14 cellular contexts compared by ENCODE assay signal in the genomic region with DNA sequence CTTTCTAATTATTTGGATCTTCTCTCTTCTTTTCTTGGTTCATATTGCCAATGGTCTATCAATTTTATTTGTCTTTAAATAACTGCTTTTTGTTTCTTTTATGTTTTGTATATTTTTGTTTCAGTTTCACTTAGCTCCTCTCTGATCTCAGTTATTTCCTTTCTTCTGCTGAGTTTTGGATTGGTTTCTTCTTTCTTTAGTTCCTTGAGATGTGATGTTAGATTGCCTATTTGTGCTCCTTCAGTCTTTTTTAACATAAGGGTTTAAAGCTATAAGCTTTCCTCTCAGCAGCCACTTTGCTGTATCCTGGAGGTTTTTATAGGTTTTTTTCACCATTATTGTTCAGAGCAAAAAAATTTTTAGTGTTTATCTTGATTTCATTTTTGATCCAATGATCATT.
DNase-seq lines count a peak whose midpoint lies in the region; ATAC-seq and TF ChIP-seq lines count a peak whose summit lies in the region.
"Had no signal": no experiment of that assay in that cellular context is flagged by ENCODE, and none has a peak within 500 bp of the region (broad histone marks: within the 10 kb centered on the region; RNA-seq: fewer than 3 reads in every experiment).

No MANE protein-coding gene starts in this region.

- no peaks in the 10 kb centered on the region for H3K36me3 Mint-ChIP-seq in activated T-cell treated with anti-CD3 and anti-CD28 coated beads, Interleukin-2, amount 50 U/mL, for 72 hours (ENCODE audit: insufficient read depth in 2 of 2)
- H3K36me3 Mint-ChIP-seq in activated T-helper 1 cell treated with anti-CD3 and anti-CD28 coated beads, Interleukin-12 subunit alpha, Interleukin-12 subunit beta, Interleukin-2, Interleukin-4 antibody, amounts not matched to agents 30 ng/mL and 10 ng/mL and 1 ng/mL, durations not matched to agents 14 hours and 24 hours and 36 hours (ENCODE audit: low read depth) = no peaks in the 10 kb centered on the region
- H3K36me3 Mint-ChIP-seq in naive thymus-derived CD4-positive, alpha-beta T cell = peaks cover 0 to 6% (median 0%) of the 10 kb centered on the region in 5 donors

- CTCF ChIA-PET in naive thymus-derived CD4-positive, alpha-beta T cell (lab: Charles Lee) = interaction anchor here (0.6 to 0.7 kb wide), 2 partner anchors 1165 to 1682 kb away, joined by 3 read pairs; no protein-coding TSS in a partner anchor

- no peak for TF ChIP-seq CTCF in ascending aorta (IDR thresholded peaks at IDR 0.05)

- intact Hi-C loops in activated T-helper 1 cell treated with anti-CD3 and anti-CD28 coated beads, Interleukin-12 subunit alpha, Interleukin-12 subunit beta, Interleukin-2, Interleukin-4 antibody, amounts not matched to agents 30 ng/mL and 10 ng/mL and 1 ng/mL, durations not matched to agents 14 hours and 24 hours and 36 hours (cut with micrococcal nuclease) = loop anchor here (1.0 kb wide), 1 partner anchor 36 kb away; no protein-coding TSS in a partner anchor
- intact Hi-C loops in naive thymus-derived CD4-positive, alpha-beta T cell (cut with micrococcal nuclease) = loop anchor here in 1 of 2 donors (2.0 to 10.0 kb wide), 4 partner anchors 110 to 174 kb away; no protein-coding TSS in a partner anchor
- intact Hi-C loops in ascending aorta (cut with DNase I) = no loop called here

- no peaks in the 10 kb centered on the region for H3K27me3 ChIP-seq in naive thymus-derived CD4-positive, alpha-beta T cell (ENCODE audit: control insufficient read depth in 2 of 2, insufficient read depth in 2 of 2, low read length in 2 of 2)
- no peaks in the 10 kb centered on the region for H3K27me3 ChIP-seq in ascending aorta

- H3K27ac ChIP-seq in naive thymus-derived CD4-positive, alpha-beta T cell (ENCODE audit: low read depth, low read length) = no peak overlapping the region
- no peak overlapping the region for H3K27ac ChIP-seq in caudate nucleus (ENCODE audit: low read depth, low read length)
- no peak overlapping the region for H3K27ac ChIP-seq in ascending aorta

- peak overlapping the region; percentile 88 for H3K27ac Mint-ChIP-seq in activated T-cell treated with anti-CD3 and anti-CD28 coated beads, Interleukin-2, amount 50 U/mL, for 72 hours
- peak overlapping the region; percentile 12 for H3K27ac Mint-ChIP-seq in activated T-helper 1 cell treated with anti-CD3 and anti-CD28 coated beads, Interleukin-12 subunit alpha, Interleukin-12 subunit beta, Interleukin-2, Interleukin-4 antibody, amounts not matched to agents 30 ng/mL and 10 ng/mL and 1 ng/mL, durations not matched to agents 14 hours and 24 hours and 36 hours
- peak overlapping the region in 5 of 9 donors; percentile 47 to 88 (median 86) for H3K27ac Mint-ChIP-seq in naive thymus-derived CD4-positive, alpha-beta T cell

- no peaks in the 10 kb centered on the region for H3K36me3 ChIP-seq in naive thymus-derived CD4-positive, alpha-beta T cell (ENCODE audit: control insufficient read depth in 2 of 3, insufficient read depth in 3 of 3, low read length in 3 of 3)
- H3K36me3 ChIP-seq in ascending aorta = no peaks in the 10 kb centered on the region

- H3K4me1 ChIP-seq in naive thymus-derived CD4-positive, alpha-beta T cell (ENCODE audit: control insufficient read depth in 2 of 2, insufficient read depth in 2 of 2, low read length in 2 of 2) = peaks cover 0 to 10% of the 10 kb centered on the region in 2 donors
- no peaks in the 10 kb centered on the region for H3K4me1 ChIP-seq in ascending aorta

- no peak for DNase-seq in activated T-cell treated with anti-CD3 and anti-CD28 coated beads, Interleukin-2, amount 50 U/mL, for 72 hours
- DNase-seq in activated T-cell treated with anti-CD3 and anti-CD28 coated beads for 4 hours (no peak), caudate nucleus (lab: John Stamatoyannopoulos, UW) (no peak), ascending aorta (ENCODE audit: low spot score in 2 of 2) (no peak)
- DNase-seq in Jurkat, Clone E6-1 (ENCODE audit: low read depth, low spot score) = peak; percentile 18
- no peak for DNase-seq in activated T-helper 1 cell treated with anti-CD3 and anti-CD28 coated beads, Interleukin-12 subunit alpha, Interleukin-12 subunit beta, Interleukin-2, Interleukin-4 antibody, amounts not matched to agents 30 ng/mL and 10 ng/mL and 1 ng/mL, durations not matched to agents 14 hours and 24 hours and 36 hours (ENCODE audit: low spot score)
- DNase-seq in naive thymus-derived CD4-positive, alpha-beta T cell = peak in 2 of 9 donors; percentile 9 to 30
- DNase-seq: Calu3; DMS53; NCI-H187; NCI-H69; NK-92 treated with Interleukin-12 subunit alpha and Interleukin-12 subunit beta, amount 100 ng/mL, for 24 hours; OCI-M1; RPMI8226 had no signal

- H3K27me3 Mint-ChIP-seq in activated T-cell treated with anti-CD3 and anti-CD28 coated beads, Interleukin-2, amount 50 U/mL, for 72 hours (ENCODE audit: low read depth) = no peaks in the 10 kb centered on the region
- no peaks in the 10 kb centered on the region for H3K27me3 Mint-ChIP-seq in activated T-helper 1 cell treated with anti-CD3 and anti-CD28 coated beads, Interleukin-12 subunit alpha, Interleukin-12 subunit beta, Interleukin-2, Interleukin-4 antibody, amounts not matched to agents 30 ng/mL and 10 ng/mL and 1 ng/mL, durations not matched to agents 14 hours and 24 hours and 36 hours (ENCODE audit: insufficient read depth)
- no peaks in the 10 kb centered on the region for H3K27me3 Mint-ChIP-seq in naive thymus-derived CD4-positive, alpha-beta T cell

- H3K4me3 Mint-ChIP-seq in activated T-cell treated with anti-CD3 and anti-CD28 coated beads, Interleukin-2, amount 50 U/mL, for 72 hours = peak overlapping the region in 1 of 2 donors; percentile 88
- peak overlapping the region; percentile 64 for H3K4me3 Mint-ChIP-seq in activated T-helper 1 cell treated with anti-CD3 and anti-CD28 coated beads, Interleukin-12 subunit alpha, Interleukin-12 subunit beta, Interleukin-2, Interleukin-4 antibody, amounts not matched to agents 30 ng/mL and 10 ng/mL and 1 ng/mL, durations not matched to agents 14 hours and 24 hours and 36 hours
- peak overlapping the region in 5 of 10 donors; percentile 55 to 85 (median 70) for H3K4me3 Mint-ChIP-seq in naive thymus-derived CD4-positive, alpha-beta T cell

- H3K9me3 Mint-ChIP-seq in activated T-cell treated with anti-CD3 and anti-CD28 coated beads, Interleukin-2, amount 50 U/mL, for 72 hours = no peaks in the 10 kb centered on the region
- H3K9me3 Mint-ChIP-seq in activated T-helper 1 cell treated with anti-CD3 and anti-CD28 coated beads, Interleukin-12 subunit alpha, Interleukin-12 subunit beta, Interleukin-2, Interleukin-4 antibody, amounts not matched to agents 30 ng/mL and 10 ng/mL and 1 ng/mL, durations not matched to agents 14 hours and 24 hours and 36 hours = peaks cover 4% of the 10 kb centered on the region
- peaks cover 0 to 5% (median 0%) of the 10 kb centered on the region in 11 donors for H3K9me3 Mint-ChIP-seq in naive thymus-derived CD4-positive, alpha-beta T cell

- no peak for ATAC-seq in activated T-cell treated with anti-CD3 and anti-CD28 coated beads, Interleukin-2, amount 50 U/mL, for 72 hours (replicated peaks in 1 of 2)
- no peak for ATAC-seq in naive thymus-derived CD4-positive, alpha-beta T cell

- no peaks in the 10 kb centered on the region for H3K4me1 Mint-ChIP-seq in activated T-cell treated with anti-CD3 and anti-CD28 coated beads, Interleukin-2, amount 50 U/mL, for 72 hours (ENCODE audit: low read depth)
- H3K4me1 Mint-ChIP-seq in activated T-helper 1 cell treated with anti-CD3 and anti-CD28 coated beads, Interleukin-12 subunit alpha, Interleukin-12 subunit beta, Interleukin-2, Interleukin-4 antibody, amounts not matched to agents 30 ng/mL and 10 ng/mL and 1 ng/mL, durations not matched to agents 14 hours and 24 hours and 36 hours (ENCODE audit: low read depth) = peaks cover 16% of the 10 kb centered on the region
- H3K4me1 Mint-ChIP-seq in naive thymus-derived CD4-positive, alpha-beta T cell = peaks cover 0 to 39% (median 7%) of the 10 kb centered on the region in 7 donors

- H3K9me3 ChIP-seq in naive thymus-derived CD4-positive, alpha-beta T cell (ENCODE audit: control insufficient read depth in 2 of 3, low read length in 3 of 3) = no peaks in the 10 kb centered on the region
- no peaks in the 10 kb centered on the region for H3K9me3 ChIP-seq in ascending aorta

- H3K4me3 ChIP-seq in Jurkat, Clone E6-1 (ENCODE audit: low read length) = no peak overlapping the region
- H3K4me3 ChIP-seq in naive thymus-derived CD4-positive, alpha-beta T cell (ENCODE audit: low read length) = no peak overlapping the region
- no peak overlapping the region for H3K4me3 ChIP-seq in ascending aorta

- POLR2A ChIA-PET in naive thymus-derived CD4-positive, alpha-beta T cell (lab: Charles Lee) = no interaction called here

Comparison
In these comparisons a context has a peak if more than half of its experiments do, and no peak if none do; other contexts are left out.
1. H3K27ac Mint-ChIP-seq: peak in every context shown above with its lines; median percentile 88 in activated T-cell treated with anti-CD3 and anti-CD28 coated beads, Interleukin-2, amount 50 U/mL, for 72 hours; 86 in naive thymus-derived CD4-positive, alpha-beta T cell; 12 in activated T-helper 1 cell treated with anti-CD3 and anti-CD28 coated beads, Interleukin-12 subunit alpha, Interleukin-12 subunit beta, Interleukin-2, Interleukin-4 antibody, amounts not matched to agents 30 ng/mL and 10 ng/mL and 1 ng/mL, durations not matched to agents 14 hours and 24 hours and 36 hours.